Comparison of ENCODE assay signal across 8 cellular contexts in genomic region chr4:139528377-139529005, GRCh38. TPM values are rescaled to one million over a fixed set of nuclear protein-coding genes. Genes with fewer than 3 reads are reported as not detected.
DNase-seq lines count a peak whose midpoint lies in the region; ATAC-seq and TF ChIP-seq lines count a peak whose summit lies in the region.

No MANE protein-coding gene starts in this region.

- peak overlapping the region; percentile 63 for H3K27ac ChIP-seq in left ventricle myocardium inferior (replicated peaks)

- H3K27me3 Mint-ChIP-seq in activated naive CD4-positive, alpha-beta T cell treated with anti-CD3 and anti-CD28 coated beads, Interleukin-2, amount 10 ng/mL, durations not matched to agents 7 days and 5 days: no peaks in the 10 kb centered on the region

- H3K9me3 ChIP-seq in left ventricle myocardium inferior (replicated peaks) (no peaks in the 10 kb centered on the region), HAP-1 (no peaks in the 10 kb centered on the region)

- H3K4me3 Mint-ChIP-seq in activated naive CD4-positive, alpha-beta T cell treated with anti-CD3 and anti-CD28 coated beads, Interleukin-2, amount 10 ng/mL, durations not matched to agents 7 days and 5 days: no peak overlapping the region

- TF ChIP-seq CTCF in NB4 (IDR thresholded peaks at IDR 0.05; ENCODE audit: low read depth, low read length) (no peak), left ventricle myocardium inferior (IDR thresholded peaks at IDR 0.05; ENCODE audit: borderline replicate concordance) (no peak)

- peaks cover 59% of the 10 kb centered on the region for H3K36me3 ChIP-seq in left ventricle myocardium inferior
- peaks cover 49% of the 10 kb centered on the region for H3K36me3 ChIP-seq in HAP-1 (replicated peaks)

- H3K4me3 ChIP-seq in NB4 (ENCODE audit: low read depth, low read length) (no peak overlapping the region), left ventricle myocardium inferior (no peak overlapping the region), HAP-1 (no peak overlapping the region)

- DNase-seq in HCEC 1CT (peak; percentile 80), NB4 (ENCODE audit: low read depth) (peak; percentile 93), left ventricle myocardium inferior (peak; percentile 71), posterior cingulate gyrus (no peak), HAP-1 (ENCODE audit: low spot score in 2 of 2) (no peak), NCI-H446 treated with DMSO at 0.1 percent for 48 hours (lab: John Stamatoyannopoulos, UW) (no peak)
- DNase-seq in activated naive CD4-positive, alpha-beta T cell treated with anti-CD3 and anti-CD28 coated beads, Interleukin-2, amount 10 ng/mL, durations not matched to agents 7 days and 5 days: no peak

- H3K9me3 Mint-ChIP-seq in activated naive CD4-positive, alpha-beta T cell treated with anti-CD3 and anti-CD28 coated beads, Interleukin-2, amount 10 ng/mL, durations not matched to agents 7 days and 5 days: no peaks in the 10 kb centered on the region

- H3K27me3 ChIP-seq in left ventricle myocardium inferior (ENCODE audit: low read depth): no peaks in the 10 kb centered on the region
- H3K27me3 ChIP-seq in HAP-1 (ENCODE audit: low read depth): no peaks in the 10 kb centered on the region

- H3K4me1 ChIP-seq in left ventricle myocardium inferior: peaks cover 16% of the 10 kb centered on the region
- H3K4me1 ChIP-seq in HAP-1: no peaks in the 10 kb centered on the region

- TF ChIP-seq POLR2A in NB4 (IDR thresholded peaks at IDR 0.05; ENCODE audit: extremely low read depth, insufficient read length): no peak

- H3K36me3 Mint-ChIP-seq in activated naive CD4-positive, alpha-beta T cell treated with anti-CD3 and anti-CD28 coated beads, Interleukin-2, amount 10 ng/mL, durations not matched to agents 7 days and 5 days: peaks cover 5% of the 10 kb centered on the region

- peaks cover 16% of the 10 kb centered on the region for H3K4me1 Mint-ChIP-seq in activated naive CD4-positive, alpha-beta T cell treated with anti-CD3 and anti-CD28 coated beads, Interleukin-2, amount 10 ng/mL, durations not matched to agents 7 days and 5 days

- no peak overlapping the region for H3K27ac Mint-ChIP-seq in activated naive CD4-positive, alpha-beta T cell treated with anti-CD3 and anti-CD28 coated beads, Interleukin-2, amount 10 ng/mL, durations not matched to agents 7 days and 5 days

- peak; percentile 90 for ATAC-seq in GM18502 (IDR thresholded peaks at IDR 0.05; ENCODE audit: poor library complexity, unreplicated experiment)

- intact Hi-C loops in left ventricle myocardium inferior (cut with micrococcal nuclease): no loop called here
- intact Hi-C loops in posterior cingulate gyrus (cut with DNase I): no loop called here

- CTCF ChIA-PET in activated naive CD4-positive, alpha-beta T cell treated with anti-CD3 and anti-CD28 coated beads, Interleukin-2, amount 10 ng/mL, durations not matched to agents 7 days and 5 days (lab: Charles Lee): interaction anchor here (1.0 to 1.5 kb wide), 4 partner anchors 26 to 112 kb away, joined by 3 to 5 read pairs (median 3); partner anchors contain the start of gene RAB33B

- in situ Hi-C loops in HAP-1 (cut with MboI; ENCODE audit: low sequenced_read_pairs): no loop called here

RNA-seq across cellular contexts. Expression of gene SETD7, which starts 27.5 kb away (rescaled TPM):
- 50.7 TPM for total RNA-seq in left ventricle myocardium inferior

Comparison
In these comparisons a context has a peak if more than half of its experiments do, and no peak if none do; other contexts are left out.
1. DNase-seq: peak in HCEC 1CT (single experiment), NB4 (single experiment) and left ventricle myocardium inferior (single experiment); none in posterior cingulate gyrus (0 of 10), activated naive CD4-positive, alpha-beta T cell treated with anti-CD3 and anti-CD28 coated beads, Interleukin-2, amount 10 ng/mL, durations not matched to agents 7 days and 5 days (single experiment), HAP-1 (0 of 2) and NCI-H446 treated with DMSO at 0.1 percent for 48 hours (single experiment).